ENCODE assay signal across 8 cellular contexts in the genomic region with DNA sequence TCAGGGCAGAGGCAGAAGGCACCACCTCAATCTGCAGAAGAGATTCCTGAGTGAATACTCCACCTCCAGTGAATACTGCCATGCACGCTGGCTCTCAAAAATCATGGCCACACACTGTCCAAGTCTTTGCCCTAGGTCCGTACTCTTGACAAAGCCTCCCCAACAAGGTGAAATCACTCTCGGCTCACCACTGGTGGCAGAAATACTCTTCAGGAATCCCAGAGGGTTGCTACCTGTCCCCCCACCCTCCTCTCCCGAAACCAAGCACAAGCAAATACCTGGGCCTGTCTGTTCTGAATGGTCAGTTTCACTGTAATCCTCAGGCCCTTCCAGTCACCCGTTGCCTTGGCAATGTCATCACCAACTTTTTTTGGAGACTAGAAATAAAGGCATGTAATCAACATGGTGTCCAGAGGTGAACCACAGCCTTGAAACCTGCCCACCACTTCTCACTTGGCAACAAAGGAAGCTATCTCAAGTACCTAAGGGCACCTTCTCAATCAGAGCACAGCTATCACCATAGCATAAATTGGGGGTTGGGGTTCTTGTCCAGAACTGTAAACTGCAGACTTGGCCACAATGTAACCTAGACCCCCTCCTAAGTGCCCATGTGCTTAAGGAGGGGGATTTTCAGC. TPM values are rescaled to one million over a fixed set of nuclear protein-coding genes. Genes with fewer than 3 reads are reported as not detected.
DNase-seq lines count a peak whose midpoint lies in the region; ATAC-seq and TF ChIP-seq lines count a peak whose summit lies in the region.

No MANE protein-coding gene starts in this region.

- no peak for DNase-seq in stimulated activated naive CD8-positive, alpha-beta T cell treated with anti-CD3 and anti-CD28 coated beads, Interleukin-15, Interleukin-2, amounts not matched to agents 100 U/mL and 50 U/mL, for 24 hours
- no peak for DNase-seq in activated naive CD8-positive, alpha-beta T cell treated with anti-CD3 and anti-CD28 coated beads, Interleukin-2, amount 50 U/mL, for 24 hours
- DNase-seq in GM20000 (ENCODE audit: low spot score) (no peak), NCI-H2171 treated with DMSO at 0.1 percent for 48 hours (lab: John Stamatoyannopoulos, UW) (no peak), CD1c-positive myeloid dendritic cell (ENCODE audit: extremely low spot score) (no peak)

- H3K4me1 ChIP-seq in liver (ENCODE audit: control insufficient read depth in 4 of 4, insufficient read depth in 4 of 4, low read length in 3 of 4) = peaks cover 7 to 44% (median 35%) of the 10 kb centered on the region in 4 donors

- peak overlapping the region in 2 of 3 donors; percentile 71 to 77 for H3K4me3 ChIP-seq in liver (ENCODE audit: low read depth in 1 of 3, low read length in 3 of 3)

- H3K36me3 Mint-ChIP-seq in stimulated activated naive CD8-positive, alpha-beta T cell treated with anti-CD3 and anti-CD28 coated beads, Interleukin-15, Interleukin-2, amounts not matched to agents 100 ng/mL and 50 ng/mL, for 24 hours (ENCODE audit: low read depth) = peaks cover 72% of the 10 kb centered on the region
- H3K36me3 Mint-ChIP-seq in activated naive CD8-positive, alpha-beta T cell treated with anti-CD3 and anti-CD28 coated beads, Interleukin-2, amount 50 U/mL, for 24 hours (ENCODE audit: low read depth) = peaks cover 68% of the 10 kb centered on the region

- no peak for ATAC-seq in stimulated activated naive CD8-positive, alpha-beta T cell treated with anti-CD3 and anti-CD28 coated beads, Interleukin-15, Interleukin-2, amounts not matched to agents 100 U/mL and 50 U/mL, for 24 hours
- no peak for ATAC-seq in activated naive CD8-positive, alpha-beta T cell treated with anti-CD3 and anti-CD28 coated beads, Interleukin-2, amount 50 U/mL, for 24 hours
- no peak for ATAC-seq in HG03432 (IDR thresholded peaks at IDR 0.05; ENCODE audit: unreplicated experiment)

- H3K36me3 ChIP-seq in liver (ENCODE audit: control insufficient read depth in 4 of 4, insufficient read depth in 3 of 4, low read depth in 1 of 4, low read length in 3 of 4) = peaks cover 16 to 51% (median 39%) of the 10 kb centered on the region in 4 donors

- TF ChIP-seq CTCF in liver (IDR thresholded peaks at IDR 0.05; ENCODE audit: low read depth, low read length, missing input control) (no peak), GM20000 (IDR thresholded peaks at IDR 0.05; ENCODE audit: extremely low read depth, missing control alignments) (no peak)

- peak overlapping the region; percentile 99 for H3K27ac Mint-ChIP-seq in stimulated activated naive CD8-positive, alpha-beta T cell treated with anti-CD3 and anti-CD28 coated beads, Interleukin-15, Interleukin-2, amounts not matched to agents 100 ng/mL and 50 ng/mL, for 24 hours
- H3K27ac Mint-ChIP-seq in activated naive CD8-positive, alpha-beta T cell treated with anti-CD3 and anti-CD28 coated beads, Interleukin-2, amount 50 U/mL, for 24 hours = peak overlapping the region; percentile 99

- 75% methylated on average over 5 of the region's 5 CpGs for WGBS in liver

- H3K4me3 Mint-ChIP-seq in stimulated activated naive CD8-positive, alpha-beta T cell treated with anti-CD3 and anti-CD28 coated beads, Interleukin-15, Interleukin-2, amounts not matched to agents 100 ng/mL and 50 ng/mL, for 24 hours = peak overlapping the region; percentile 97
- peak overlapping the region; percentile 99 for H3K4me3 Mint-ChIP-seq in activated naive CD8-positive, alpha-beta T cell treated with anti-CD3 and anti-CD28 coated beads, Interleukin-2, amount 50 U/mL, for 24 hours

- peaks cover 5% of the 10 kb centered on the region for H3K9me3 Mint-ChIP-seq in stimulated activated naive CD8-positive, alpha-beta T cell treated with anti-CD3 and anti-CD28 coated beads, Interleukin-15, Interleukin-2, amounts not matched to agents 100 ng/mL and 50 ng/mL, for 24 hours
- H3K9me3 Mint-ChIP-seq in activated naive CD8-positive, alpha-beta T cell treated with anti-CD3 and anti-CD28 coated beads, Interleukin-2, amount 50 U/mL, for 24 hours = peaks cover 10% of the 10 kb centered on the region

- H3K27me3 Mint-ChIP-seq in stimulated activated naive CD8-positive, alpha-beta T cell treated with anti-CD3 and anti-CD28 coated beads, Interleukin-15, Interleukin-2, amounts not matched to agents 100 ng/mL and 50 ng/mL, for 24 hours = no peaks in the 10 kb centered on the region
- H3K27me3 Mint-ChIP-seq in activated naive CD8-positive, alpha-beta T cell treated with anti-CD3 and anti-CD28 coated beads, Interleukin-2, amount 50 U/mL, for 24 hours = no peaks in the 10 kb centered on the region

- no peaks in the 10 kb centered on the region for H3K27me3 ChIP-seq in liver (ENCODE audit: control insufficient read depth in 4 of 4, insufficient read depth in 4 of 4, low read length in 3 of 4)

- H3K4me1 Mint-ChIP-seq in stimulated activated naive CD8-positive, alpha-beta T cell treated with anti-CD3 and anti-CD28 coated beads, Interleukin-15, Interleukin-2, amounts not matched to agents 100 ng/mL and 50 ng/mL, for 24 hours (ENCODE audit: low read depth) = peaks cover 54% of the 10 kb centered on the region
- peaks cover 52% of the 10 kb centered on the region for H3K4me1 Mint-ChIP-seq in activated naive CD8-positive, alpha-beta T cell treated with anti-CD3 and anti-CD28 coated beads, Interleukin-2, amount 50 U/mL, for 24 hours

- H3K9me3 ChIP-seq in liver (ENCODE audit: control insufficient read depth in 4 of 4, low read length in 3 of 4) = peaks cover 3 to 6% (median 5%) of the 10 kb centered on the region in 4 donors

- H3K9ac ChIP-seq in liver (ENCODE audit: low read depth in 1 of 2, low read length in 2 of 2) = peak overlapping the region in 1 of 2 donors; percentile 87

- H3K27ac ChIP-seq in liver (ENCODE audit: low read depth in 1 of 2, low read length in 2 of 2) = peak overlapping the region in 1 of 2 donors; percentile 89

- TF ChIP-seq RAD21 in liver (IDR thresholded peaks at IDR 0.05) = no peak

TF ChIP-seq in liver, 16 proteins besides CTCF, POLR2A, EP300 and RAD21:
- TF ChIP-seq HNF4A (conservative IDR thresholded peaks at IDR 0.05) = no peak
- no peak for TF ChIP-seq YY1 (IDR thresholded peaks at IDR 0.05)
- no peak for TF ChIP-seq JUND (IDR thresholded peaks at IDR 0.05)
- TF ChIP-seq SP1 (IDR thresholded peaks at IDR 0.05) = no peak
- TF ChIP-seq, protein P1, sequence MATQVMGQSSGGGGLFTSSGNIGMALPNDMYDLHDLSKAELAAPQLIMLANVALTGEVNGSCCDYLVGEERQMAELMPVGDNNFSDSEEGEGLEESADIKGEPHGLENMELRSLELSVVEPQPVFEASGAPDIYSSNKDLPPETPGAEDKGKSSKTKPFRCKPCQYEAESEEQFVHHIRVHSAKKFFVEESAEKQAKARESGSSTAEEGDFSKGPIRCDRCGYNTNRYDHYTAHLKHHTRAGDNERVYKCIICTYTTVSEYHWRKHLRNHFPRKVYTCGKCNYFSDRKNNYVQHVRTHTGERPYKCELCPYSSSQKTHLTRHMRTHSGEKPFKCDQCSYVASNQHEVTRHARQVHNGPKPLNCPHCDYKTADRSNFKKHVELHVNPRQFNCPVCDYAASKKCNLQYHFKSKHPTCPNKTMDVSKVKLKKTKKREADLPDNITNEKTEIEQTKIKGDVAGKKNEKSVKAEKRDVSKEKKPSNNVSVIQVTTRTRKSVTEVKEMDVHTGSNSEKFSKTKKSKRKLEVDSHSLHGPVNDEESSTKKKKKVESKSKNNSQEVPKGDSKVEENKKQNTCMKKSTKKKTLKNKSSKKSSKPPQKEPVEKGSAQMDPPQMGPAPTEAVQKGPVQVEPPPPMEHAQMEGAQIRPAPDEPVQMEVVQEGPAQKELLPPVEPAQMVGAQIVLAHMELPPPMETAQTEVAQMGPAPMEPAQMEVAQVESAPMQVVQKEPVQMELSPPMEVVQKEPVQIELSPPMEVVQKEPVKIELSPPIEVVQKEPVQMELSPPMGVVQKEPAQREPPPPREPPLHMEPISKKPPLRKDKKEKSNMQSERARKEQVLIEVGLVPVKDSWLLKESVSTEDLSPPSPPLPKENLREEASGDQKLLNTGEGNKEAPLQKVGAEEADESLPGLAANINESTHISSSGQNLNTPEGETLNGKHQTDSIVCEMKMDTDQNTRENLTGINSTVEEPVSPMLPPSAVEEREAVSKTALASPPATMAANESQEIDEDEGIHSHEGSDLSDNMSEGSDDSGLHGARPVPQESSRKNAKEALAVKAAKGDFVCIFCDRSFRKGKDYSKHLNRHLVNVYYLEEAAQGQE (IDR thresholded peaks at IDR 0.05) = no peak
- TF ChIP-seq HNF4G (IDR thresholded peaks at IDR 0.05) = no peak

RNA-seq across cellular contexts. Expression of a gene that starts 1.8 kb away (rescaled TPM):
- total RNA-seq in liver = 100 to 1,000 TPM; 394 to 576 TPM
- 100 to 1,000 TPM; 289 to 829 TPM for polyA plus RNA-seq in liver

RNA-seq across cellular contexts. Expression of a gene that starts 1.9 kb away (rescaled TPM):
- total RNA-seq in liver = 1 to 10 TPM; 7.4 to 9.7 TPM
- polyA plus RNA-seq in liver = 1 to 10 TPM; 6.6 to 6.7 TPM

RNA-seq across cellular contexts. Expression of a gene that starts 25.3 kb away (rescaled TPM):
- total RNA-seq in liver = 1 to 10 TPM; 6.2 to 6.9 TPM
- 1 to 10 TPM; 2.2 TPM for polyA plus RNA-seq in liver

RNA-seq across cellular contexts. Expression of a gene that starts 52.5 kb away (rescaled TPM):
- total RNA-seq in liver = 10 to 100 TPM; 10.9 to 18.7 TPM
- 10 to 100 TPM; 21.1 to 24.5 TPM for polyA plus RNA-seq in liver
